In genomic region chr14:81811705-81812269, GRCh38 we compare ENCODE assay signal across 24 cellular contexts.
"Had no signal": no experiment of that assay in that cellular context is flagged by ENCODE, and none has a peak within 500 bp of the region (broad histone marks: within the 10 kb centered on the region; RNA-seq: fewer than 3 reads in every experiment).

No MANE protein-coding gene starts in this region.

- H3K9me3 ChIP-seq: MG63, SJCRH30 had no signal

- H3K4me2 ChIP-seq: PC-9 had no signal

- H3K27me3 ChIP-seq: MG63, Peyer's patch, SJCRH30 had no signal

- H2AFZ ChIP-seq: PC-9 had no signal

- H3K27ac ChIP-seq: PC-9, Peyer's patch, SJCRH30 had no signal

- H3K4me3 ChIP-seq: MG63, PC-9, Peyer's patch, SJCRH30 had no signal

- ATAC-seq: HepG2, Right ventricle myocardium inferior, SK-N-SH treated with all-trans-retinoic acid at 6 μM for 48 hours had no signal

- H3K36me3 ChIP-seq: MG63, Peyer's patch, SJCRH30 had no signal

- H3K4me1 ChIP-seq: Peyer's patch, SJCRH30 had no signal

- DNase-seq: IMR-90, Karpas-422, KG1, MG63, NCI-H1092, NCI-H1105 treated with DMSO at 0.1 percent for 48 hours, NCI-H1417 treated with DMSO at 0.1 percent for 48 hours, NCI-H146, NCI-H1694 treated with DMSO at 0.1 percent for 48 hours, NCI-H2029, NCI-H2081 treated with DMSO at 0.1 percent for 48 hours, NCI-H2171, NCI-H226, NCI-H446, NCI-H510A, NCI-H524 treated with DMSO at 0.1 percent for 48 hours, NCI-H774, PC-9, Peyer's patch, SHP77 treated with DMSO at 0.1 percent for 48 hours, SJCRH30 had no signal
